ENCODE assay signal across 9 cellular contexts in genomic region chr3:66450389-66451022, GRCh38. TPM values are rescaled to one million over a fixed set of nuclear protein-coding genes. Genes with fewer than 3 reads are reported as not detected.
A peak's percentile ranks its signal among the peaks of the same experiment; 100 is the strongest.
DNase-seq lines count a peak whose midpoint lies in the region; TF ChIP-seq lines count a peak whose summit lies in the region.
"Had no signal": no experiment of that assay in that cellular context is flagged by ENCODE, and none has a peak within 500 bp of the region (broad histone marks: within the 10 kb centered on the region; RNA-seq: fewer than 3 reads in every experiment).

No MANE protein-coding gene starts in this region.

- intact Hi-C loops in CD14-positive monocyte (cut with micrococcal nuclease), result no loop called here

- DNase-seq in NCI-H446 treated with DMSO at 0.1 percent for 48 hours (lab: John Stamatoyannopoulos, UW), result peak; percentile 48
- no peak for DNase-seq in coronary artery (ENCODE audit: low spot score)
- peak; percentile 48 to 85 for DNase-seq in lung microvascular endothelial cell (ENCODE audit: low read depth in 2 of 2)
- peak; percentile 79 for DNase-seq in ureter (ENCODE audit: low spot score)
- no peak for DNase-seq in hepatic stellate cell (ENCODE audit: low spot score)
- no peak for DNase-seq in CD14-positive monocyte (ENCODE audit: low spot score)
- DNase-seq in NCI-H128 (lab: John Stamatoyannopoulos, UW; ENCODE audit: unreplicated experiment), result no peak
- DNase-seq: KG1, WERI-Rb-1 had no signal

- peak overlapping the region; percentile 71 to 86 for H3K27ac ChIP-seq in coronary artery
- H3K27ac ChIP-seq: WERI-Rb-1 had no signal

- H3K4me1 Mint-ChIP-seq in CD14-positive monocyte, result peaks cover 30% of the 10 kb centered on the region

- H3K27me3 Mint-ChIP-seq in CD14-positive monocyte (ENCODE audit: low read depth in 3 of 3), result peaks cover 0 to 2% (median 0%) of the 10 kb centered on the region in 3 donors

- peak overlapping the region in 2 of 7 donors; percentile 28 to 55 for H3K27ac Mint-ChIP-seq in CD14-positive monocyte

- peaks cover 0 to 2% (median 0%) of the 10 kb centered on the region in 7 donors for H3K9me3 Mint-ChIP-seq in CD14-positive monocyte

- no peak overlapping the region for H3K4me3 Mint-ChIP-seq in CD14-positive monocyte

- peaks cover 0 to 2% of the 10 kb centered on the region in 2 donors for H3K36me3 Mint-ChIP-seq in CD14-positive monocyte

- H3K4me3 ChIP-seq in coronary artery, result peak overlapping the region; percentile 42

- TF ChIP-seq CTCF in coronary artery (IDR thresholded peaks at IDR 0.05), result no peak
- no peak for TF ChIP-seq CTCF in CD14-positive monocyte (IDR thresholded peaks at IDR 0.05)

RNA-seq across cellular contexts. Expression of gene LRIG1, which starts 50.3 kb away (rescaled TPM):
- total RNA-seq in lung microvascular endothelial cell, result 32.5 and 38.9 TPM in 2 replicates
- total RNA-seq in ureter, result 15.8 TPM
- polyA plus RNA-seq in CD14-positive monocyte, result 1 to 10 TPM in 1 of 2 donors, under 1 TPM in 1; 0.82 to 1.0 TPM

Comparison
In these comparisons a context has a peak if more than half of its experiments do, and no peak if none do; other contexts are left out.
1. DNase-seq: peak in NCI-H446 treated with DMSO at 0.1 percent for 48 hours (single experiment), lung microvascular endothelial cell (2 of 2) and ureter (single experiment); none in coronary artery (single experiment), hepatic stellate cell (single experiment), CD14-positive monocyte (single experiment) and NCI-H128 (single experiment).